In genomic region chr4:36177946-36178345, GRCh38 we compare ENCODE assay signal across 29 cellular contexts.
"Had no signal": no experiment of that assay in that cellular context is flagged by ENCODE, and none has a peak within 500 bp of the region (broad histone marks: within the 10 kb centered on the region; RNA-seq: fewer than 3 reads in every experiment).

No MANE protein-coding gene starts in this region.

- FAIRE-seq: pancreas had no signal

- H3K27me3 Mint-ChIP-seq: activated CD4-positive, alpha-beta memory T cell treated with anti-CD3 and anti-CD28 coated beads, Interleukin-2, amount 10 ng/mL, durations not matched to agents 7 days and 5 days; activated CD4-positive, alpha-beta T cell treated with anti-CD3 and anti-CD28 coated beads, Interleukin-2, amount 10 ng/mL, durations not matched to agents 24 days and 14 days; activated naive CD8-positive, alpha-beta T cell treated with anti-CD3 and anti-CD28 coated beads, Interleukin-2, amount 50 U/mL, for 24 hours; dendritic cell treated with granulocyte-macrophage colony-stimulating factor and Interleukin-4, amounts not matched to agents 40 ng/mL and 50 ng/mL, for 4 days; stimulated activated naive CD8-positive, alpha-beta T cell treated with anti-CD3 and anti-CD28 coated beads, Interleukin-15, Interleukin-2, amounts not matched to agents 100 ng/mL and 50 ng/mL, for 24 hours had no signal

- H3K27ac Mint-ChIP-seq: activated CD4-positive, alpha-beta memory T cell treated with anti-CD3 and anti-CD28 coated beads, Interleukin-2, amount 10 ng/mL, durations not matched to agents 7 days and 5 days; activated CD4-positive, alpha-beta T cell treated with anti-CD3 and anti-CD28 coated beads, Interleukin-2, amount 10 ng/mL, durations not matched to agents 24 days and 14 days; activated naive CD8-positive, alpha-beta T cell treated with anti-CD3 and anti-CD28 coated beads, Interleukin-2, amount 50 U/mL, for 24 hours; dendritic cell treated with granulocyte-macrophage colony-stimulating factor and Interleukin-4, amounts not matched to agents 40 ng/mL and 50 ng/mL, for 4 days; nephron progenitor cell; stimulated activated naive CD8-positive, alpha-beta T cell treated with anti-CD3 and anti-CD28 coated beads, Interleukin-15, Interleukin-2, amounts not matched to agents 100 ng/mL and 50 ng/mL, for 24 hours had no signal

- H3K27ac ChIP-seq: breast epithelium, esophagus muscularis mucosa, gastroesophageal sphincter, pancreas, right lobe of liver, skin epidermis, thyroid gland, upper lobe of right lung had no signal

- H3K9me3 Mint-ChIP-seq: activated CD4-positive, alpha-beta memory T cell treated with anti-CD3 and anti-CD28 coated beads, Interleukin-2, amount 10 ng/mL, durations not matched to agents 7 days and 5 days; activated CD4-positive, alpha-beta T cell treated with anti-CD3 and anti-CD28 coated beads, Interleukin-2, amount 10 ng/mL, durations not matched to agents 24 days and 14 days; activated naive CD8-positive, alpha-beta T cell treated with anti-CD3 and anti-CD28 coated beads, Interleukin-2, amount 50 U/mL, for 24 hours; activated T-cell treated with anti-CD3 and anti-CD28 coated beads, Interleukin-2, amount 50 U/mL, for 72 hours; dendritic cell treated with granulocyte-macrophage colony-stimulating factor and Interleukin-4, amounts not matched to agents 40 ng/mL and 50 ng/mL, for 4 days; nephron progenitor cell; stimulated activated naive CD8-positive, alpha-beta T cell treated with anti-CD3 and anti-CD28 coated beads, Interleukin-15, Interleukin-2, amounts not matched to agents 100 ng/mL and 50 ng/mL, for 24 hours had no signal

- DNase-seq: activated CD4-positive, alpha-beta memory T cell treated with anti-CD3 and anti-CD28 coated beads, Interleukin-2, amount 10 ng/mL, durations not matched to agents 7 days and 5 days; activated CD4-positive, alpha-beta T cell treated with anti-CD3 and anti-CD28 coated beads, Interleukin-2, amount 10 ng/mL, durations not matched to agents 24 days and 14 days; activated effector memory CD4-positive, alpha-beta T cell treated with anti-CD3 and anti-CD28 coated beads, Interleukin-2, amount 50 U/mL, for 16 hours; activated naive CD4-positive, alpha-beta T cell treated with anti-CD3 and anti-CD28 coated beads, Interleukin-2, amount 50 U/mL, for 16 hours; activated naive CD8-positive, alpha-beta T cell treated with anti-CD3 and anti-CD28 coated beads, Interleukin-2, amount 50 U/mL, for 24 hours; activated T-cell treated with anti-CD3 and anti-CD28 coated beads, Interleukin-2, amount 50 U/mL, for 72 hours; aorta; effector memory CD4-positive, alpha-beta T cell; head of caudate nucleus; hypothalamus; islet precursor cell; left cardiac atrium; mesendoderm; mucosa of descending colon; nephron progenitor cell; pancreas; right lobe of liver; stimulated activated CD4-positive, alpha-beta T cell treated with anti-CD3 and anti-CD28 coated beads, Interleukin-1b, Interleukin-23, amount 100 ng/mL, for 48 hours; substantia nigra; SW 1271; T-helper 2 cell; thyroid gland; upper lobe of right lung had no signal

- H3K9me3 ChIP-seq: breast epithelium, esophagus muscularis mucosa, gastroesophageal sphincter, mucosa of descending colon, pancreas, right lobe of liver, thyroid gland, upper lobe of right lung had no signal

- H3K4me3 ChIP-seq: breast epithelium, esophagus muscularis mucosa, gastroesophageal sphincter, mucosa of descending colon, pancreas, right lobe of liver, skin epidermis, thyroid gland, upper lobe of right lung had no signal

- H3K4me1 ChIP-seq: breast epithelium, esophagus muscularis mucosa, gastroesophageal sphincter, right lobe of liver, upper lobe of right lung had no signal

- H3K4me1 Mint-ChIP-seq: nephron progenitor cell had no signal

- H3K27me3 ChIP-seq: breast epithelium, esophagus muscularis mucosa, gastroesophageal sphincter, pancreas, right lobe of liver, thyroid gland, upper lobe of right lung had no signal

- H3K36me3 ChIP-seq: breast epithelium, esophagus muscularis mucosa, gastroesophageal sphincter, pancreas, thyroid gland had no signal

- H3K4me3 Mint-ChIP-seq: activated CD4-positive, alpha-beta memory T cell treated with anti-CD3 and anti-CD28 coated beads, Interleukin-2, amount 10 ng/mL, durations not matched to agents 7 days and 5 days; activated CD4-positive, alpha-beta T cell treated with anti-CD3 and anti-CD28 coated beads, Interleukin-2, amount 10 ng/mL, durations not matched to agents 24 days and 14 days; activated naive CD8-positive, alpha-beta T cell treated with anti-CD3 and anti-CD28 coated beads, Interleukin-2, amount 50 U/mL, for 24 hours; activated T-cell treated with anti-CD3 and anti-CD28 coated beads, Interleukin-2, amount 50 U/mL, for 72 hours; dendritic cell treated with granulocyte-macrophage colony-stimulating factor and Interleukin-4, amounts not matched to agents 40 ng/mL and 50 ng/mL, for 4 days; nephron progenitor cell; stimulated activated naive CD8-positive, alpha-beta T cell treated with anti-CD3 and anti-CD28 coated beads, Interleukin-15, Interleukin-2, amounts not matched to agents 100 ng/mL and 50 ng/mL, for 24 hours had no signal
